9 cellular contexts compared by ENCODE assay signal in genomic region chr19:6272411-6272791, GRCh38. TPM values are rescaled to one million over a fixed set of nuclear protein-coding genes. Genes with fewer than 3 reads are reported as not detected.
DNase-seq lines count a peak whose midpoint lies in the region; ATAC-seq and TF ChIP-seq lines count a peak whose summit lies in the region.
"Had no signal": no experiment of that assay in that cellular context is flagged by ENCODE, and none has a peak within 500 bp of the region (broad histone marks: within the 10 kb centered on the region; RNA-seq: fewer than 3 reads in every experiment).

No MANE protein-coding gene starts in this region.

- TF ChIP-seq POLR2A in uterus (IDR thresholded peaks at IDR 0.05): no peak

- H3K4me3 Mint-ChIP-seq in natural killer cell (peak overlapping the region; percentile 19), nephron progenitor cell (peak overlapping the region; percentile 68)
- no peak overlapping the region for H3K4me3 Mint-ChIP-seq in natural killer cell treated with Interleukin-12 subunit alpha and Interleukin-12 subunit beta and Interleukin-15 and Interleukin-18, amount 100 ng/mL, for 72 hours
- no peak overlapping the region for H3K4me3 Mint-ChIP-seq in activated CD8-positive, alpha-beta T cell treated with anti-CD3 and anti-CD28 coated beads for 36 hours
- H3K4me3 Mint-ChIP-seq: B cell had no signal

- H3K27me3 ChIP-seq in uterus: no peaks in the 10 kb centered on the region

- H3K4me3 ChIP-seq in epithelial cell of proximal tubule (ENCODE audit: low read depth, low read length) (peak overlapping the region; percentile 43), uterus (peak overlapping the region; percentile 14 to 33)

- no peaks in the 10 kb centered on the region for H3K9me3 ChIP-seq in uterus

- TF ChIP-seq CTCF in natural killer cell (IDR thresholded peaks at IDR 0.05): no peak
- no peak for TF ChIP-seq CTCF in epithelial cell of proximal tubule (conservative IDR thresholded peaks at IDR 0.05; ENCODE audit: low read depth, low read length)
- no peak for TF ChIP-seq CTCF in nephron progenitor cell (IDR thresholded peaks at IDR 0.05)
- no peak for TF ChIP-seq CTCF in uterus (IDR thresholded peaks at IDR 0.05)
- no peak for TF ChIP-seq CTCF in activated CD8-positive, alpha-beta T cell treated with anti-CD3 and anti-CD28 coated beads for 36 hours (IDR thresholded peaks at IDR 0.05)

- intact Hi-C loops in natural killer cell (cut with micrococcal nuclease): no loop called here
- intact Hi-C loops in uterus (cut with DNase I; ENCODE audit: low total_unique reads): loop anchor here (5.0 kb wide), 1 partner anchor 35 kb away; no protein-coding TSS in a partner anchor
- intact Hi-C loops in activated CD8-positive, alpha-beta T cell treated with anti-CD3 and anti-CD28 coated beads for 36 hours (cut with micrococcal nuclease): no loop called here

- peaks cover 30 to 40% of the 10 kb centered on the region in 2 donors for H3K4me1 ChIP-seq in uterus

- H3K9me3 Mint-ChIP-seq in natural killer cell: no peaks in the 10 kb centered on the region
- no peaks in the 10 kb centered on the region for H3K9me3 Mint-ChIP-seq in natural killer cell treated with Interleukin-12 subunit alpha and Interleukin-12 subunit beta and Interleukin-15 and Interleukin-18, amount 100 ng/mL, for 72 hours
- H3K9me3 Mint-ChIP-seq in nephron progenitor cell: no peaks in the 10 kb centered on the region
- no peaks in the 10 kb centered on the region for H3K9me3 Mint-ChIP-seq in activated CD8-positive, alpha-beta T cell treated with anti-CD3 and anti-CD28 coated beads for 36 hours

- POLR2A ChIA-PET in activated CD8-positive, alpha-beta T cell treated with anti-CD3 and anti-CD28 coated beads for 36 hours (lab: Charles Lee): no interaction called here

- peaks cover 53 to 79% of the 10 kb centered on the region in 2 donors for H3K4me1 Mint-ChIP-seq in natural killer cell
- H3K4me1 Mint-ChIP-seq in natural killer cell treated with Interleukin-12 subunit alpha and Interleukin-12 subunit beta and Interleukin-15 and Interleukin-18, amount 100 ng/mL, for 72 hours (ENCODE audit: low read depth in 2 of 2): peaks cover 37 to 56% of the 10 kb centered on the region in 2 donors
- H3K4me1 Mint-ChIP-seq in nephron progenitor cell: peaks cover 97% of the 10 kb centered on the region
- H3K4me1 Mint-ChIP-seq in activated CD8-positive, alpha-beta T cell treated with anti-CD3 and anti-CD28 coated beads for 36 hours (ENCODE audit: low read depth): peaks cover 42% of the 10 kb centered on the region

- CTCF ChIA-PET in activated CD8-positive, alpha-beta T cell treated with anti-CD3 and anti-CD28 coated beads for 36 hours (lab: Charles Lee): no interaction called here

- H3K27me3 Mint-ChIP-seq in natural killer cell (ENCODE audit: low read depth in 2 of 2): no peaks in the 10 kb centered on the region
- no peaks in the 10 kb centered on the region for H3K27me3 Mint-ChIP-seq in natural killer cell treated with Interleukin-12 subunit alpha and Interleukin-12 subunit beta and Interleukin-15 and Interleukin-18, amount 100 ng/mL, for 72 hours
- H3K27me3 Mint-ChIP-seq in nephron progenitor cell (ENCODE audit: low read depth, poor library complexity): no peaks in the 10 kb centered on the region
- H3K27me3 Mint-ChIP-seq in activated CD8-positive, alpha-beta T cell treated with anti-CD3 and anti-CD28 coated beads for 36 hours: no peaks in the 10 kb centered on the region
- H3K27me3 Mint-ChIP-seq: B cell had no signal

- no peak for DNase-seq in natural killer cell
- no peak for DNase-seq in natural killer cell treated with Interleukin-12 subunit alpha and Interleukin-12 subunit beta and Interleukin-15 and Interleukin-18, amount 100 ng/mL, for 72 hours (ENCODE audit: low spot score)
- no peak for DNase-seq in epithelial cell of proximal tubule (ENCODE audit: low read depth)
- peak; percentile 43 for DNase-seq in nephron progenitor cell
- peak in 1 of 2 donors; percentile 35 for DNase-seq in uterus
- DNase-seq in activated CD8-positive, alpha-beta T cell treated with anti-CD3 and anti-CD28 coated beads for 36 hours: no peak
- DNase-seq in D341Med (ENCODE audit: low spot score): no peak
- no peak for DNase-seq in NCI-H526 (lab: John Stamatoyannopoulos, UW)

- no peaks in the 10 kb centered on the region for H3K36me3 ChIP-seq in uterus

- H3K27ac ChIP-seq in uterus: peak overlapping the region; percentile 92 to 93

- H3K27ac Mint-ChIP-seq in natural killer cell: peak overlapping the region in 1 of 2 donors; percentile 77
- peak overlapping the region in 1 of 2 donors; percentile 77 for H3K27ac Mint-ChIP-seq in natural killer cell treated with Interleukin-12 subunit alpha and Interleukin-12 subunit beta and Interleukin-15 and Interleukin-18, amount 100 ng/mL, for 72 hours
- peak overlapping the region; percentile 91 for H3K27ac Mint-ChIP-seq in nephron progenitor cell
- no peak overlapping the region for H3K27ac Mint-ChIP-seq in activated CD8-positive, alpha-beta T cell treated with anti-CD3 and anti-CD28 coated beads for 36 hours
- H3K27ac Mint-ChIP-seq: B cell had no signal

- no peak for ATAC-seq in natural killer cell
- ATAC-seq in natural killer cell treated with Interleukin-12 subunit alpha and Interleukin-12 subunit beta and Interleukin-15 and Interleukin-18, amount 100 ng/mL, for 72 hours: no peak
- no peak for ATAC-seq in activated CD8-positive, alpha-beta T cell treated with anti-CD3 and anti-CD28 coated beads for 36 hours

- H3K36me3 Mint-ChIP-seq in natural killer cell (no peaks in the 10 kb centered on the region), nephron progenitor cell (ENCODE audit: low read depth) (peaks cover 30% of the 10 kb centered on the region)
- no peaks in the 10 kb centered on the region for H3K36me3 Mint-ChIP-seq in natural killer cell treated with Interleukin-12 subunit alpha and Interleukin-12 subunit beta and Interleukin-15 and Interleukin-18, amount 100 ng/mL, for 72 hours
- H3K36me3 Mint-ChIP-seq in activated CD8-positive, alpha-beta T cell treated with anti-CD3 and anti-CD28 coated beads for 36 hours (ENCODE audit: low read depth): peaks cover 17% of the 10 kb centered on the region

RNA-seq across cellular contexts. Expression of gene MLLT1, which starts 7.4 kb away (rescaled TPM):
- total RNA-seq in natural killer cell (10 to 100 TPM; 30.2 to 43.8 (median 36.6) TPM), epithelial cell of proximal tubule (15.2 and 22.9 TPM in 2 replicates), uterus (100 to 1,000 TPM in 1 of 4 donors, 10 to 100 TPM in 2, 1 to 10 TPM in 1; 5.9 to 103 (median 13.3) TPM)
- total RNA-seq in natural killer cell treated with Interleukin-12 subunit alpha and Interleukin-12 subunit beta and Interleukin-15 and Interleukin-18, amount 100 ng/mL, for 72 hours: 100 to 1,000 TPM in 1 of 2 donors, 10 to 100 TPM in 1; 44.7 to 104 TPM
- total RNA-seq in activated CD8-positive, alpha-beta T cell treated with anti-CD3 and anti-CD28 coated beads for 36 hours: 10 to 100 TPM; 41.4 to 44.6 TPM

Comparison
In these comparisons a context has a peak if more than half of its experiments do, and no peak if none do; other contexts are left out.
1. H3K4me3 Mint-ChIP-seq: peak in natural killer cell (single experiment) and nephron progenitor cell (single experiment); none in natural killer cell treated with Interleukin-12 subunit alpha and Interleukin-12 subunit beta and Interleukin-15 and Interleukin-18, amount 100 ng/mL, for 72 hours (single experiment) and activated CD8-positive, alpha-beta T cell treated with anti-CD3 and anti-CD28 coated beads for 36 hours (single experiment).